26 cellular contexts compared by ENCODE assay signal in genomic region chr2:17617508-17617907, GRCh38.
"Had no signal": no experiment of that assay in that cellular context is flagged by ENCODE, and none has a peak within 500 bp of the region (broad histone marks: within the 10 kb centered on the region; RNA-seq: fewer than 3 reads in every experiment).

No MANE protein-coding gene starts in this region.

- H3K79me2 ChIP-seq: parathyroid adenoma had no signal

- H3K4me3 ChIP-seq: ovary, psoas muscle, skin epidermis, smooth muscle cell, spleen, stomach, thoracic aorta, thyroid gland, tibial nerve, upper lobe of left lung, uterus had no signal

- H3K36me3 ChIP-seq: ovary, spleen, stomach, thoracic aorta, thyroid gland, tibial nerve, upper lobe of left lung, uterus had no signal

- H2AFZ ChIP-seq: parathyroid adenoma had no signal

- H3K9ac ChIP-seq: parathyroid adenoma had no signal

- H3K27ac ChIP-seq: ovary, parathyroid adenoma, psoas muscle, spleen, stomach, thoracic aorta, thyroid gland, tibial nerve, upper lobe of left lung, uterus had no signal

- H3K4me1 ChIP-seq: parathyroid adenoma, psoas muscle, spleen, thyroid gland, upper lobe of left lung, uterus had no signal

- H3K27me3 ChIP-seq: ovary, stomach, thyroid gland, tibial nerve, upper lobe of left lung, uterus had no signal

- H3K9me3 ChIP-seq: ovary, psoas muscle, spleen, stomach, thoracic aorta, thyroid gland, tibial nerve, upper lobe of left lung, uterus had no signal

- DNase-seq: naive B cell; naive thymus-derived CD8-positive, alpha-beta T cell; nephron progenitor cell; occipital lobe; ovary; posterior cingulate gyrus; psoas muscle; right cardiac atrium; spleen; stimulated activated CD4-positive, alpha-beta T cell treated with anti-CD3 and anti-CD28 coated beads, Interleukin-12 subunit alpha, Interleukin-12 subunit beta, amount 100 ng/mL, for 4 hours; stimulated activated CD4-positive, alpha-beta T cell treated with anti-CD3 and anti-CD28 coated beads, Interleukin-1b, Interleukin-23, amount 100 ng/mL, for 48 hours; stimulated activated CD4-positive, alpha-beta T cell treated with anti-CD3 and anti-CD28 coated beads, Interleukin-4, amount 100 ng/mL, for 1 hour; stimulated activated naive B cell treated with anti-CD40 and anti-IgM and Interleukin-4, amounts not matched to agents 10 μg/mL and 1 μg/mL and 100 μg/mL, for 72 hours; stimulated activated naive CD4-positive, alpha-beta T cell treated with Interleukin-2 at 50 U/mL for 16 hours; stomach; thyroid gland; trophoblast cell; upper lobe of left lung; uterus had no signal

- H3K4me2 ChIP-seq: smooth muscle cell had no signal

- ATAC-seq: naive thymus-derived CD8-positive, alpha-beta T cell; psoas muscle; right cardiac atrium; sciatic nerve; stimulated activated effector memory CD8-positive, alpha-beta T cell treated with anti-CD3 and anti-CD28 coated beads, Interleukin-12 subunit alpha, Interleukin-12 subunit beta, amount 100 ng/mL, for 72 hours; stimulated activated naive B cell treated with anti-CD40 and anti-IgM and Interleukin-4, amounts not matched to agents 10 μg/mL and 1 μg/mL and 100 μg/mL, for 72 hours had no signal
